In genomic region chr3:196263819-196264218, GRCh38 we compare ENCODE assay signal across 2 cellular contexts.
TF ChIP-seq lines count a peak whose summit lies in the region.

No MANE protein-coding gene starts in this region.

TF ChIP-seq in IMR-90, 13 proteins besides CTCF, POLR2A, EP300 and RAD21:
- TF ChIP-seq, protein P1, sequence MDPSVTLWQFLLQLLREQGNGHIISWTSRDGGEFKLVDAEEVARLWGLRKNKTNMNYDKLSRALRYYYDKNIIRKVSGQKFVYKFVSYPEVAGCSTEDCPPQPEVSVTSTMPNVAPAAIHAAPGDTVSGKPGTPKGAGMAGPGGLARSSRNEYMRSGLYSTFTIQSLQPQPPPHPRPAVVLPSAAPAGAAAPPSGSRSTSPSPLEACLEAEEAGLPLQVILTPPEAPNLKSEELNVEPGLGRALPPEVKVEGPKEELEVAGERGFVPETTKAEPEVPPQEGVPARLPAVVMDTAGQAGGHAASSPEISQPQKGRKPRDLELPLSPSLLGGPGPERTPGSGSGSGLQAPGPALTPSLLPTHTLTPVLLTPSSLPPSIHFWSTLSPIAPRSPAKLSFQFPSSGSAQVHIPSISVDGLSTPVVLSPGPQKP (IDR thresholded peaks at IDR 0.05; ENCODE audit: borderline replicate concordance, low read depth, low read length) = no peak
- TF ChIP-seq SMC3 (IDR thresholded peaks at IDR 0.05; ENCODE audit: low read depth, low read length) = no peak
- TF ChIP-seq RCOR1 (IDR thresholded peaks at IDR 0.05; ENCODE audit: insufficient replicate concordance, low read length) = no peak
- TF ChIP-seq, protein P2, sequence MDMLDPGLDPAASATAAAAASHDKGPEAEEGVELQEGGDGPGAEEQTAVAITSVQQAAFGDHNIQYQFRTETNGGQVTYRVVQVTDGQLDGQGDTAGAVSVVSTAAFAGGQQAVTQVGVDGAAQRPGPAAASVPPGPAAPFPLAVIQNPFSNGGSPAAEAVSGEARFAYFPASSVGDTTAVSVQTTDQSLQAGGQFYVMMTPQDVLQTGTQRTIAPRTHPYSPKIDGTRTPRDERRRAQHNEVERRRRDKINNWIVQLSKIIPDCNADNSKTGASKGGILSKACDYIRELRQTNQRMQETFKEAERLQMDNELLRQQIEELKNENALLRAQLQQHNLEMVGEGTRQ (IDR thresholded peaks at IDR 0.05; ENCODE audit: low read depth, low read length) = no peak
- no peak for TF ChIP-seq RFX5 (IDR thresholded peaks at IDR 0.05; ENCODE audit: low read depth, low read length)
- no peak for TF ChIP-seq BHLHE40 (IDR thresholded peaks at IDR 0.05; ENCODE audit: low read depth, low read length)
- TF ChIP-seq MXI1 (IDR thresholded peaks at IDR 0.05; ENCODE audit: borderline replicate concordance, low read depth, low read length) = no peak
- no peak for TF ChIP-seq NFE2L2 (IDR thresholded peaks at IDR 0.05; ENCODE audit: low read depth, low read length)
- TF ChIP-seq CEBPB (IDR thresholded peaks at IDR 0.05; ENCODE audit: low read depth, low read length) = no peak
- TF ChIP-seq MAZ (IDR thresholded peaks at IDR 0.05; ENCODE audit: borderline replicate concordance, low read depth, low read length) = no peak
- TF ChIP-seq FOS (IDR thresholded peaks at IDR 0.05; ENCODE audit: low read depth, low read length) = no peak
- no peak for TF ChIP-seq MAFK (IDR thresholded peaks at IDR 0.05; ENCODE audit: low read depth, low read length)
- TF ChIP-seq CHD1 (IDR thresholded peaks at IDR 0.05; ENCODE audit: low read depth, low read length) = no peak
TF ChIP-seq in IMR-90: peak in this region for 0.

TF ChIP-seq in GM12878, 131 proteins besides CTCF, POLR2A, EP300 and RAD21:
- TF ChIP-seq TCF7 (IDR thresholded peaks at IDR 0.05; ENCODE audit: borderline replicate concordance) (no peak), MAX (IDR thresholded peaks at IDR 0.05; ENCODE audit: low read depth, low read length) (no peak), MEF2B (IDR thresholded peaks at IDR 0.05; ENCODE audit: partially characterized antibody, poor library complexity, severe bottlenecking) (no peak), IKZF1 (conservative IDR thresholded peaks at IDR 0.05) (no peak)
- TF ChIP-seq, protein P3, sequence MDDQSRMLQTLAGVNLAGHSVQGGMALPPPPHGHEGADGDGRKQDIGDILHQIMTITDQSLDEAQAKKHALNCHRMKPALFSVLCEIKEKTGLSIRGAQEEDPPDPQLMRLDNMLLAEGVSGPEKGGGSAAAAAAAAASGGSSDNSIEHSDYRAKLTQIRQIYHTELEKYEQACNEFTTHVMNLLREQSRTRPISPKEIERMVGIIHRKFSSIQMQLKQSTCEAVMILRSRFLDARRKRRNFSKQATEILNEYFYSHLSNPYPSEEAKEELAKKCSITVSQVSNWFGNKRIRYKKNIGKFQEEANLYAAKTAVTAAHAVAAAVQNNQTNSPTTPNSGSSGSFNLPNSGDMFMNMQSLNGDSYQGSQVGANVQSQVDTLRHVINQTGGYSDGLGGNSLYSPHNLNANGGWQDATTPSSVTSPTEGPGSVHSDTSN (IDR thresholded peaks at IDR 0.05; ENCODE audit: insufficient replicate concordance, low read depth, low read length) = no peak
